20 cellular contexts compared by ENCODE assay signal in genomic region chr15:58257776-58258325, GRCh38.
"Had no signal": no experiment of that assay in that cellular context is flagged by ENCODE, and none has a peak within 500 bp of the region (broad histone marks: within the 10 kb centered on the region; RNA-seq: fewer than 3 reads in every experiment).

No MANE protein-coding gene starts in this region.

- H3K36me3 ChIP-seq: heart left ventricle, lower lobe of right lung, prostate gland, sigmoid colon, stomach, upper lobe of left lung had no signal

- H3K4me1 ChIP-seq: body of pancreas, lower lobe of right lung, prostate gland, sigmoid colon, stomach, testis, upper lobe of left lung had no signal

- ATAC-seq: activated CD4-positive, CD25-positive, alpha-beta regulatory T cell treated with anti-CD3 and anti-CD28 coated beads, Interleukin-2, amount 50 U/mL, for 24 hours; body of pancreas; lower lobe of right lung had no signal

- H3K27ac ChIP-seq: body of pancreas, coronary artery, lower lobe of right lung, prostate gland, sigmoid colon, stomach, testis, upper lobe of left lung had no signal

- H3K9me3 ChIP-seq: body of pancreas, lower lobe of right lung, prostate gland, sigmoid colon, testis had no signal

- H3K4me3 ChIP-seq: body of pancreas, coronary artery, heart left ventricle, lower lobe of right lung, prostate gland, sigmoid colon, stomach, testis, upper lobe of left lung had no signal

- H3K27me3 ChIP-seq: body of pancreas, heart left ventricle, sigmoid colon, testis, upper lobe of left lung had no signal

- DNase-seq: activated CD4-positive, alpha-beta T cell treated with anti-CD3 and anti-CD28 coated beads, Interleukin-2, amount 50 U/mL, for 1 hour; activated CD8-positive, alpha-beta memory T cell treated with anti-CD3 and anti-CD28 coated beads for 24 hours; activated gamma-delta T cell treated with Interleukin-2 at 50 U/mL for 16 hours; amniotic stem cell; body of pancreas; central memory CD4-positive, alpha-beta T cell; foreskin melanocyte; heart left ventricle; immature natural killer cell; lower lobe of right lung; nephron progenitor cell; occipital lobe; sigmoid colon; stimulated activated CD4-positive, alpha-beta T cell treated with anti-CD3 and anti-CD28 coated beads, Interleukin-1b, Interleukin-23, amount 100 ng/mL, for 48 hours; stomach; testis; upper lobe of left lung had no signal
